25 cellular contexts compared by ENCODE assay signal in genomic region chr10:12107781-12108180, GRCh38.
"Had no signal": no experiment of that assay in that cellular context is flagged by ENCODE, and none has a peak within 500 bp of the region (broad histone marks: within the 10 kb centered on the region; RNA-seq: fewer than 3 reads in every experiment).

No MANE protein-coding gene starts in this region.

- H3K4me1 ChIP-seq: adrenal gland, body of pancreas, colonic mucosa had no signal

- H3K9me3 ChIP-seq: adrenal gland, body of pancreas, colonic mucosa had no signal

- H3K36me3 ChIP-seq: colonic mucosa, WERI-Rb-1 had no signal

- DNase-seq: activated B cell treated with CpG ODN at 0.5 μM for 24 hours; activated CD4-positive, alpha-beta T cell treated with anti-CD3 and anti-CD28 coated beads for 48 hours; activated CD4-positive, alpha-beta T cell treated with anti-CD3 and anti-CD28 coated beads, Interleukin-2, amount 50 U/mL, for 1 hour; activated CD4-positive, alpha-beta T cell treated with anti-CD3 and anti-CD28 coated beads, Interleukin-2, amount 50 U/mL, for 48 hours; activated CD8-positive, alpha-beta memory T cell treated with anti-CD3 and anti-CD28 coated beads for 24 hours; activated CD8-positive, alpha-beta T cell treated with anti-CD3 and anti-CD28 coated beads for 36 hours; activated effector memory CD4-positive, alpha-beta T cell treated with anti-CD3 and anti-CD28 coated beads, Interleukin-2, amount 50 U/mL, for 16 hours; activated naive CD4-positive, alpha-beta T cell treated with anti-CD3 and anti-CD28 coated beads for 36 hours; activated naive CD8-positive, alpha-beta T cell treated with anti-CD3 and anti-CD28 coated beads for 36 hours; activated naive CD8-positive, alpha-beta T cell treated with anti-CD3 and anti-CD28 coated beads, Interleukin-2, amount 50 U/mL, for 24 hours; activated T-cell treated with anti-CD3 and anti-CD28 coated beads, Interleukin-2, amount 50 U/mL, for 4 hours; adrenal gland; amygdala; body of pancreas; central memory CD4-positive, alpha-beta T cell; cerebellar nuclear complex; colonic mucosa; effector CD4-positive, alpha-beta T cell; effector memory CD8-positive, alpha-beta T cell; foreskin fibroblast; T-helper 1 cell; T-helper 17 cell; T1000; WERI-Rb-1 had no signal

- H3K4me3 ChIP-seq: adrenal gland, body of pancreas, colonic mucosa had no signal

- FAIRE-seq: frontal cortex had no signal

- H3K27ac ChIP-seq: adrenal gland, body of pancreas, colonic mucosa, WERI-Rb-1 had no signal

- H3K27me3 ChIP-seq: adrenal gland, body of pancreas, colonic mucosa had no signal
